In genomic region chr10:119209736-119210355, GRCh38 we compare ENCODE assay signal across 8 cellular contexts. TPM values are rescaled to one million over a fixed set of nuclear protein-coding genes. Genes with fewer than 3 reads are reported as not detected.
DNase-seq lines count a peak whose midpoint lies in the region; ATAC-seq, FAIRE-seq and TF ChIP-seq lines count a peak whose summit lies in the region.

No MANE protein-coding gene starts in this region.

- BruUV-seq in HepG2 (replicated peaks; lab: Mats Ljungman, UMichigan), result no TSS peak

- no peak for TF ChIP-seq POLR2A in HepG2 (IDR thresholded peaks at IDR 0.05; ENCODE audit: insufficient read depth in 1 of 2, low read depth in 2 of 2, low read length in 2 of 2)

- H3K4me2 ChIP-seq in HepG2 (ENCODE audit: low read depth, low read length), result peak overlapping the region; percentile 99

- POLR2A ChIA-PET in HepG2 (lab: Yijun Ruan, JAX), result interaction anchor here (0.8 to 5.2 kb wide), 6 partner anchors 12 to 61 kb away, joined by 3 to 44 read pairs (median 4); partner anchors contain the start of gene SFXN4

- peak overlapping the region; percentile 89 for H3K27ac Mint-ChIP-seq in activated T-cell treated with anti-CD3 and anti-CD28 coated beads, Interleukin-2, amount 50 U/mL, for 24 hours
- peak overlapping the region; percentile 92 for H3K27ac Mint-ChIP-seq in activated T-helper 17 cell treated with anti-CD3 and anti-CD28 coated beads, Interleukin-2, amount 50 U/mL, for 72 hours

- H3K4me3 ChIP-seq in HepG2 (replicated peaks in 1 of 3; ENCODE audit: insufficient read depth in 1 of 3, low read depth in 2 of 3, low read length in 3 of 3), result peak overlapping the region; percentile 75 to 97 (median 95)
- peak overlapping the region; percentile 87 to 97 for H3K4me3 ChIP-seq in tibial artery

- no peaks in the 10 kb centered on the region for H4K20me1 ChIP-seq in HepG2 (ENCODE audit: insufficient read depth, low read length)

- H3K4me3 Mint-ChIP-seq in activated T-cell treated with anti-CD3 and anti-CD28 coated beads, Interleukin-2, amount 50 U/mL, for 24 hours, result peak overlapping the region; percentile 89
- peak overlapping the region; percentile 85 for H3K4me3 Mint-ChIP-seq in activated T-helper 17 cell treated with anti-CD3 and anti-CD28 coated beads, Interleukin-2, amount 50 U/mL, for 72 hours

- H3K27ac ChIP-seq in HepG2 (ENCODE audit: extremely low read length, insufficient read depth, low read length) (no peak overlapping the region), tibial artery (peak overlapping the region; percentile 87 to 90)

- TF ChIP-seq EP300 in HepG2 (IDR thresholded peaks at IDR 0.05; ENCODE audit: low read depth in 2 of 2, low read length in 2 of 2) (no peak), HepG2 (CRISPR knock-in tag; IDR thresholded peaks at IDR 0.05; ENCODE audit: borderline replicate concordance) (no peak)

- H3K9me3 Mint-ChIP-seq in activated T-cell treated with anti-CD3 and anti-CD28 coated beads, Interleukin-2, amount 50 U/mL, for 24 hours, result no peaks in the 10 kb centered on the region
- H3K9me3 Mint-ChIP-seq in activated T-helper 17 cell treated with anti-CD3 and anti-CD28 coated beads, Interleukin-2, amount 50 U/mL, for 72 hours, result no peaks in the 10 kb centered on the region

- peaks cover 0 to 6% of the 10 kb centered on the region in 2 experiments; a peak in 2 of 5 replicates for H3K36me3 ChIP-seq in HepG2 (replicated peaks in 1 of 2; ENCODE audit: control insufficient read depth in 1 of 2, insufficient read depth in 2 of 2, low read length in 2 of 2)
- no peaks in the 10 kb centered on the region for H3K36me3 ChIP-seq in tibial artery

- ATAC-seq in activated T-helper 17 cell treated with anti-CD3 and anti-CD28 coated beads, Interleukin-2, amount 50 U/mL, for 72 hours (replicated peaks), result no peak
- ATAC-seq in HepG2, result no peak
- ATAC-seq in GM21717 (IDR thresholded peaks at IDR 0.05; ENCODE audit: unreplicated experiment), result no peak
- no peak for ATAC-seq in GM21423 (IDR thresholded peaks at IDR 0.05; ENCODE audit: unreplicated experiment)

- peak overlapping the region; percentile 71 for H3K9ac ChIP-seq in HepG2 (ENCODE audit: insufficient read depth, low read depth, low read length)

- H3K79me2 ChIP-seq in HepG2 (ENCODE audit: insufficient read depth, low read length), result peaks cover 39% of the 10 kb centered on the region

- intact Hi-C loops in HepG2 (cut with micrococcal nuclease; ENCODE audit: unreplicated experiment) (loop anchor here (1.0 to 2.0 kb wide), 3 partner anchors 42 to 113 kb away; no protein-coding TSS in a partner anchor), tibial artery (cut with DNase I; ENCODE audit: low total_unique reads) (loop anchor here (5.0 to 10.0 kb wide), 4 partner anchors 42 to 205 kb away; no protein-coding TSS in a partner anchor)

- no peak overlapping the region for H2AFZ ChIP-seq in HepG2 (ENCODE audit: low read length)

- H3K4me1 ChIP-seq in HepG2 (ENCODE audit: insufficient read depth, low read length) (peaks cover 34% of the 10 kb centered on the region), tibial artery (peaks cover 0 to 59% (median 43%) of the 10 kb centered on the region in 4 donors)

- DNase-seq in activated T-cell treated with anti-CD3 and anti-CD28 coated beads, Interleukin-2, amount 50 U/mL, for 24 hours, result no peak
- DNase-seq in activated T-cell treated with anti-CD3 and anti-CD28 coated beads for 4 hours, result no peak
- DNase-seq in HepG2 (ENCODE audit: low spot score), result no peak
- peak in 1 of 2 donors; percentile 28 for DNase-seq in tibial artery
- DNase-seq in NCI-H146 treated with DMSO at 0.1 percent for 48 hours (lab: John Stamatoyannopoulos, UW; ENCODE audit: unreplicated experiment), result no peak

- peaks cover 71% of the 10 kb centered on the region for H3K4me1 Mint-ChIP-seq in activated T-cell treated with anti-CD3 and anti-CD28 coated beads, Interleukin-2, amount 50 U/mL, for 24 hours (ENCODE audit: low read depth)
- peaks cover 28% of the 10 kb centered on the region for H3K4me1 Mint-ChIP-seq in activated T-helper 17 cell treated with anti-CD3 and anti-CD28 coated beads, Interleukin-2, amount 50 U/mL, for 72 hours

- no peak for FAIRE-seq in HepG2 (lab: Jason Lieb, UNC)

- no peaks in the 10 kb centered on the region for H3K9me3 ChIP-seq in HepG2 (ENCODE audit: low read length)
- no peaks in the 10 kb centered on the region for H3K9me3 ChIP-seq in tibial artery

- no peaks in the 10 kb centered on the region for H3K27me3 Mint-ChIP-seq in activated T-cell treated with anti-CD3 and anti-CD28 coated beads, Interleukin-2, amount 50 U/mL, for 24 hours
- no peaks in the 10 kb centered on the region for H3K27me3 Mint-ChIP-seq in activated T-helper 17 cell treated with anti-CD3 and anti-CD28 coated beads, Interleukin-2, amount 50 U/mL, for 72 hours

- H3K27me3 ChIP-seq in HepG2 (ENCODE audit: control insufficient read depth in 1 of 2, insufficient read depth in 2 of 2, low read length in 2 of 2) (no peaks in the 10 kb centered on the region; a peak in 2 of 5 replicates), tibial artery (no peaks in the 10 kb centered on the region)

- TF ChIP-seq CTCF in HepG2 (CRISPR knock-in tag; IDR thresholded peaks at IDR 0.05), result no peak
- TF ChIP-seq CTCF in tibial artery (IDR thresholded peaks at IDR 0.05), result peak in 1 of 2 experiments; percentile 8

- 31% methylated on average over 9 of the region's 9 CpGs for WGBS in HepG2 (ENCODE audit: low lambda C conversion rate)

- CTCF ChIA-PET in HepG2 (lab: Yijun Ruan, JAX; ENCODE audit: low intra/inter-chr PET ratio, low total read pairs), result interaction anchor here (1.1 kb wide), 1 partner anchor 207 kb away, joined by 4 read pairs; no protein-coding TSS in a partner anchor

- no peak for TF ChIP-seq RAD21 in HepG2 (CRISPR knock-in tag; IDR thresholded peaks at IDR 0.05)

- in situ Hi-C loops in HepG2 (cut with HindIII; ENCODE audit: extremely low pct_ligation_motif_present, low pct_unique_long_range_greater_than_20kb), result no loop called here

- peaks cover 10% of the 10 kb centered on the region for H3K36me3 Mint-ChIP-seq in activated T-cell treated with anti-CD3 and anti-CD28 coated beads, Interleukin-2, amount 50 U/mL, for 24 hours (ENCODE audit: low read depth)
- peaks cover 8% of the 10 kb centered on the region for H3K36me3 Mint-ChIP-seq in activated T-helper 17 cell treated with anti-CD3 and anti-CD28 coated beads, Interleukin-2, amount 50 U/mL, for 72 hours (ENCODE audit: low read depth)

RNA-seq across cellular contexts. Expression of gene GRK5, which starts 2.5 kb away (rescaled TPM):
- total RNA-seq in activated T-helper 17 cell treated with anti-CD3 and anti-CD28 coated beads, Interleukin-2, amount 50 U/mL, for 72 hours, result 10 to 100 TPM; 18.9 to 28.2 TPM
- total RNA-seq in HepG2 (2016; rRNA removed; fragmentation: Illumina TruSeq; extraction: Trizol), result 12.6 and 12.8 TPM in 2 replicates
- 6.3 and 7.7 TPM in 2 replicates for total RNA-seq in HepG2 (2016; cell fraction: cytosol; rRNA removed; fragmentation: Illumina TruSeq; extraction: Trizol; ENCODE audit: low read depth)
- 11.4 and 13.0 TPM in 2 replicates for total RNA-seq in HepG2 (2016; cell fraction: insoluble cytoplasmic fraction; rRNA removed; fragmentation: Illumina TruSeq; extraction: Trizol)
- 18.1 and 19.4 TPM in 2 replicates for total RNA-seq in HepG2 (2016; cell fraction: membrane; rRNA removed; fragmentation: Illumina TruSeq; extraction: Trizol)
- 6.4 and 8.1 TPM in 2 replicates for total RNA-seq in HepG2 (2016; cell fraction: nucleus; rRNA removed; fragmentation: Illumina TruSeq; extraction: Trizol)
- polyA plus RNA-seq in HepG2 (2011; rRNA removed), result 10.4 and 11.5 TPM in 2 replicates
- polyA plus RNA-seq in HepG2 (2011; cell fraction: cytosol; rRNA removed), result 10.0 and 11.4 TPM in 2 replicates
- polyA plus RNA-seq in HepG2 (2011; cell fraction: nucleus; rRNA removed), result 11.8 and 12.9 TPM in 2 replicates
- 10.9 and 14.3 TPM in 2 replicates for polyA plus RNA-seq in HepG2 (2012)
- 7.6 and 7.7 TPM in 2 replicates for polyA plus RNA-seq in HepG2 (2016; cell fraction: cytosol; fragmentation: Illumina TruSeq; extraction: Trizol; ENCODE audit: low read depth)
- polyA plus RNA-seq in HepG2 (2016; cell fraction: insoluble cytoplasmic fraction; fragmentation: Illumina TruSeq; extraction: Trizol; ENCODE audit: low read depth), result 14.0 and 15.2 TPM in 2 replicates
- 16.0 and 16.9 TPM in 2 replicates for polyA plus RNA-seq in HepG2 (2016; cell fraction: membrane; fragmentation: Illumina TruSeq; extraction: Trizol; ENCODE audit: low read depth)
- polyA plus RNA-seq in HepG2 (2016; cell fraction: nucleus; fragmentation: Illumina TruSeq; extraction: Trizol; ENCODE audit: insufficient read depth, low read depth), result 15.4 and 17.0 TPM in 2 replicates
- polyA minus RNA-seq in HepG2 (2011; rRNA and poly(A)+ RNA removed; ENCODE audit: low replicate concordance), result 5.5 and 9.4 TPM in 2 replicates
- polyA minus RNA-seq in HepG2 (2011; cell fraction: cytosol; rRNA and poly(A)+ RNA removed), result 5.5 and 8.2 TPM in 2 replicates
- 5.2 and 6.5 TPM in 2 replicates for polyA minus RNA-seq in HepG2 (2011; cell fraction: nucleus; rRNA and poly(A)+ RNA removed)

RNA-seq across cellular contexts. Expression of gene PRDX3, which starts 31.2 kb away (rescaled TPM):
- total RNA-seq in activated T-helper 17 cell treated with anti-CD3 and anti-CD28 coated beads, Interleukin-2, amount 50 U/mL, for 72 hours, result 100 to 1,000 TPM; 141 to 239 TPM
- 407 and 643 TPM in 2 replicates for total RNA-seq in HepG2 (2016; rRNA removed; fragmentation: Illumina TruSeq; extraction: Trizol)
- total RNA-seq in HepG2 (2016; cell fraction: cytosol; rRNA removed; fragmentation: Illumina TruSeq; extraction: Trizol; ENCODE audit: low read depth), result 38.1 and 38.2 TPM in 2 replicates
- total RNA-seq in HepG2 (2016; cell fraction: insoluble cytoplasmic fraction; rRNA removed; fragmentation: Illumina TruSeq; extraction: Trizol), result 410 and 682 TPM in 2 replicates
- 107 and 113 TPM in 2 replicates for total RNA-seq in HepG2 (2016; cell fraction: membrane; rRNA removed; fragmentation: Illumina TruSeq; extraction: Trizol)
- 156 and 165 TPM in 2 replicates for total RNA-seq in HepG2 (2016; cell fraction: nucleus; rRNA removed; fragmentation: Illumina TruSeq; extraction: Trizol)
- 422 and 565 TPM in 2 replicates for polyA plus RNA-seq in HepG2 (2011; rRNA removed)
- 232 and 280 TPM in 2 replicates for polyA plus RNA-seq in HepG2 (2011; cell fraction: cytosol; rRNA removed)
- polyA plus RNA-seq in HepG2 (2011; cell fraction: nucleus; rRNA removed), result 67.2 and 84.0 TPM in 2 replicates
- 200 and 294 TPM in 2 replicates for polyA plus RNA-seq in HepG2 (2012)
- polyA plus RNA-seq in HepG2 (2016; cell fraction: cytosol; fragmentation: Illumina TruSeq; extraction: Trizol; ENCODE audit: low read depth), result 38.1 and 38.3 TPM in 2 replicates
- polyA plus RNA-seq in HepG2 (2016; cell fraction: insoluble cytoplasmic fraction; fragmentation: Illumina TruSeq; extraction: Trizol; ENCODE audit: low read depth), result 634 and 704 TPM in 2 replicates
- polyA plus RNA-seq in HepG2 (2016; cell fraction: membrane; fragmentation: Illumina TruSeq; extraction: Trizol; ENCODE audit: low read depth), result 89.6 and 90.4 TPM in 2 replicates
- 227 and 242 TPM in 2 replicates for polyA plus RNA-seq in HepG2 (2016; cell fraction: nucleus; fragmentation: Illumina TruSeq; extraction: Trizol; ENCODE audit: insufficient read depth, low read depth)
- 468 and 479 TPM in 2 replicates for polyA minus RNA-seq in HepG2 (2011; rRNA and poly(A)+ RNA removed; ENCODE audit: low replicate concordance)
- polyA minus RNA-seq in HepG2 (2011; cell fraction: cytosol; rRNA and poly(A)+ RNA removed), result 135 and 138 TPM in 2 replicates
- polyA minus RNA-seq in HepG2 (2011; cell fraction: nucleus; rRNA and poly(A)+ RNA removed), result 69.5 and 85.7 TPM in 2 replicates

RNA-seq across cellular contexts. Expression of gene SFXN4, which starts 44.3 kb away (rescaled TPM):
- total RNA-seq in activated T-helper 17 cell treated with anti-CD3 and anti-CD28 coated beads, Interleukin-2, amount 50 U/mL, for 72 hours, result 10 to 100 TPM; 20.4 to 38.7 TPM
- 47.4 and 64.9 TPM in 2 replicates for total RNA-seq in HepG2 (2016; rRNA removed; fragmentation: Illumina TruSeq; extraction: Trizol)
- 71.2 and 73.7 TPM in 2 replicates for total RNA-seq in HepG2 (2016; cell fraction: cytosol; rRNA removed; fragmentation: Illumina TruSeq; extraction: Trizol; ENCODE audit: low read depth)
- 55.2 and 66.3 TPM in 2 replicates for total RNA-seq in HepG2 (2016; cell fraction: insoluble cytoplasmic fraction; rRNA removed; fragmentation: Illumina TruSeq; extraction: Trizol)
- total RNA-seq in HepG2 (2016; cell fraction: membrane; rRNA removed; fragmentation: Illumina TruSeq; extraction: Trizol), result 75.6 and 82.1 TPM in 2 replicates
- 39.7 and 50.2 TPM in 2 replicates for total RNA-seq in HepG2 (2016; cell fraction: nucleus; rRNA removed; fragmentation: Illumina TruSeq; extraction: Trizol)
- 44.6 and 47.7 TPM in 2 replicates for polyA plus RNA-seq in HepG2 (2011; rRNA removed)
- polyA plus RNA-seq in HepG2 (2011; cell fraction: cytosol; rRNA removed), result 31.1 and 39.7 TPM in 2 replicates
- 45.5 and 47.7 TPM in 2 replicates for polyA plus RNA-seq in HepG2 (2011; cell fraction: nucleus; rRNA removed)
- polyA plus RNA-seq in HepG2 (2012), result 32.0 and 35.6 TPM in 2 replicates
- 63.0 and 72.7 TPM in 2 replicates for polyA plus RNA-seq in HepG2 (2016; cell fraction: cytosol; fragmentation: Illumina TruSeq; extraction: Trizol; ENCODE audit: low read depth)
- 42.6 and 43.4 TPM in 2 replicates for polyA plus RNA-seq in HepG2 (2016; cell fraction: insoluble cytoplasmic fraction; fragmentation: Illumina TruSeq; extraction: Trizol; ENCODE audit: low read depth)
- 56.9 and 60.5 TPM in 2 replicates for polyA plus RNA-seq in HepG2 (2016; cell fraction: membrane; fragmentation: Illumina TruSeq; extraction: Trizol; ENCODE audit: low read depth)
- 62.6 and 72.4 TPM in 2 replicates for polyA plus RNA-seq in HepG2 (2016; cell fraction: nucleus; fragmentation: Illumina TruSeq; extraction: Trizol; ENCODE audit: insufficient read depth, low read depth)
- 25.6 and 27.5 TPM in 2 replicates for polyA minus RNA-seq in HepG2 (2011; rRNA and poly(A)+ RNA removed; ENCODE audit: low replicate concordance)
- 19.2 and 19.8 TPM in 2 replicates for polyA minus RNA-seq in HepG2 (2011; cell fraction: cytosol; rRNA and poly(A)+ RNA removed)
- 21.6 and 26.9 TPM in 2 replicates for polyA minus RNA-seq in HepG2 (2011; cell fraction: nucleus; rRNA and poly(A)+ RNA removed)
